Comparison of ENCODE assay signal across 18 cellular contexts in the genomic region with DNA sequence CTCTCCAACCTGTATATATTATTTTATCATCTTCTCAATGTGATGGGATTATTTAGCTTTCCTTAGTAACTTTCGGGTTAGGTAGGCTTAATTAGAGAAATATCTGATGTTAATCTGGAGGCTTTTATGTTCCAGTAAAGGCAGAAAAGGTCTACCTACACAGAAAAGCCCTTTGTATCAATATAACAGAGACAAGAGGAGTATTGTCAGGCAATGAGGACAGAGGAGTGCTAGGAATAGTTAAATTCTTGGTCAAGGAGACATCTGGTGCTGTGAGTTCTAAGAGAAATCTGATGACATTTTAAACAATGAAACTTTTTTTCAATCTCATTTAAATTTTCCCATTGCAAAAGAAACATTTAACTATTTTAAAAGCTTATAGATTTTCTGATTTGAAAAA. TPM values are rescaled to one million over a fixed set of nuclear protein-coding genes. Genes with fewer than 3 reads are reported as not detected.
DNase-seq lines count a peak whose midpoint lies in the region; ATAC-seq and TF ChIP-seq lines count a peak whose summit lies in the region.
"Had no signal": no experiment of that assay in that cellular context is flagged by ENCODE, and none has a peak within 500 bp of the region (broad histone marks: within the 10 kb centered on the region; RNA-seq: fewer than 3 reads in every experiment).

No MANE protein-coding gene starts in this region.

- H3K79me2 ChIP-seq in neural progenitor cell (ENCODE audit: low read depth) = no peaks in the 10 kb centered on the region

- H3K27me3 Mint-ChIP-seq in neural progenitor cell (ENCODE audit: insufficient read depth, low read depth) = no peaks in the 10 kb centered on the region
- H3K27me3 Mint-ChIP-seq in CD4-positive, alpha-beta T cell = no peaks in the 10 kb centered on the region
- no peaks in the 10 kb centered on the region for H3K27me3 Mint-ChIP-seq in CD8-positive, alpha-beta memory T cell
- H3K27me3 Mint-ChIP-seq: CD4-positive, CD25-positive, alpha-beta regulatory T cell had no signal

- DNase-seq in COLO829 (ENCODE audit: low spot score) (peak; percentile 73), neural progenitor cell (ENCODE audit: low spot score) (no peak), NCI-H82 (lab: John Stamatoyannopoulos, UW) (no peak), NCI-H1694 treated with DMSO at 0.1 percent for 48 hours (lab: John Stamatoyannopoulos, UW) (no peak)
- DNase-seq in CD4-positive, alpha-beta T cell = no peak
- no peak for DNase-seq in CD8-positive, alpha-beta memory T cell
- DNase-seq: ACHN; CD4-positive, CD25-positive, alpha-beta regulatory T cell; COR-L47; DMS153; DMS79 treated with DMSO at 0.1 percent for 48 hours; EL; HCEC 1CT; HFFc6 had no signal

- H2AFZ ChIP-seq in neural progenitor cell (replicated peaks) = no peak overlapping the region

- POLR2A ChIA-PET in CD4-positive, alpha-beta T cell (lab: Charles Lee) = no interaction called here
- POLR2A ChIA-PET in CD8-positive, alpha-beta memory T cell (lab: Charles Lee) = no interaction called here

- H3K4me3 ChIP-seq in HUES64 (ENCODE audit: low read length) (no peak overlapping the region), iPS-20b (ENCODE audit: low read length) (0 out of 2 replicates have a peak overlapping the region, but pooled peaks have one; percentile 22), neural progenitor cell (no peak overlapping the region)
- H3K4me3 ChIP-seq in CD8-positive, alpha-beta memory T cell (ENCODE audit: low read length) = no peak overlapping the region
- H3K4me3 ChIP-seq: BLaER1 treated with 17β-estradiol and CSF1 and Interleukin-3, amounts not matched to agents 10 nM and 100 nM had no signal

- no peak overlapping the region for H3K27ac Mint-ChIP-seq in neural progenitor cell
- no peak overlapping the region for H3K27ac Mint-ChIP-seq in CD4-positive, alpha-beta T cell
- H3K27ac Mint-ChIP-seq in CD8-positive, alpha-beta memory T cell = peak overlapping the region in 2 of 8 donors; percentile 19 to 26
- H3K27ac Mint-ChIP-seq: CD4-positive, CD25-positive, alpha-beta regulatory T cell; HFFc6 had no signal

- no peaks in the 10 kb centered on the region for H4K20me1 ChIP-seq in neural progenitor cell (ENCODE audit: low read depth)
- H4K20me1 ChIP-seq: BLaER1 treated with 17β-estradiol and CSF1 and Interleukin-3, amounts not matched to agents 10 nM and 100 nM had no signal

- no peak overlapping the region for H3K9ac ChIP-seq in HUES64 (ENCODE audit: low read depth, low read length)
- H3K9ac ChIP-seq in iPS-20b (ENCODE audit: low read depth, low read length) = no peak overlapping the region
- no peak overlapping the region for H3K9ac ChIP-seq in neural progenitor cell
- H3K9ac ChIP-seq: BLaER1 treated with 17β-estradiol and CSF1 and Interleukin-3, amounts not matched to agents 10 nM and 100 nM had no signal

- H3K4me2 ChIP-seq in neural progenitor cell = peak overlapping the region; percentile 37
- H3K4me2 ChIP-seq: BLaER1 treated with 17β-estradiol and CSF1 and Interleukin-3, amounts not matched to agents 10 nM and 100 nM had no signal

- CTCF ChIA-PET in CD4-positive, alpha-beta T cell (lab: Charles Lee) = interaction anchor here (1.5 kb wide), 1 partner anchor 9 kb away, joined by 4 read pairs; no protein-coding TSS in a partner anchor
- CTCF ChIA-PET in CD8-positive, alpha-beta memory T cell (lab: Charles Lee) = no interaction called here

- no peak for ATAC-seq in CD4-positive, alpha-beta T cell (ENCODE audit: poor library complexity)

- no peaks in the 10 kb centered on the region for H3K27me3 ChIP-seq in HUES64 (ENCODE audit: insufficient read depth, low read length)
- no peaks in the 10 kb centered on the region for H3K27me3 ChIP-seq in iPS-20b (ENCODE audit: insufficient read depth, low read length)
- H3K27me3 ChIP-seq in neural progenitor cell = no peaks in the 10 kb centered on the region
- no peaks in the 10 kb centered on the region for H3K27me3 ChIP-seq in CD4-positive, alpha-beta T cell (ENCODE audit: control insufficient read depth, insufficient read depth, low read length)
- H3K27me3 ChIP-seq in CD8-positive, alpha-beta memory T cell (ENCODE audit: insufficient read depth, low read length, poor library complexity, severe bottlenecking) = no peaks in the 10 kb centered on the region
- H3K27me3 ChIP-seq: BLaER1 treated with 17β-estradiol and CSF1 and Interleukin-3, amounts not matched to agents 10 nM and 100 nM had no signal

- H3K36me3 Mint-ChIP-seq in neural progenitor cell = no peaks in the 10 kb centered on the region
- H3K36me3 Mint-ChIP-seq in CD4-positive, alpha-beta T cell (ENCODE audit: low read depth) = peaks cover 66% of the 10 kb centered on the region
- H3K36me3 Mint-ChIP-seq in CD8-positive, alpha-beta memory T cell = peaks cover 22 to 50% (median 25%) of the 10 kb centered on the region in 3 donors

- no peaks in the 10 kb centered on the region for H3K9me3 Mint-ChIP-seq in neural progenitor cell
- no peaks in the 10 kb centered on the region for H3K9me3 Mint-ChIP-seq in CD4-positive, alpha-beta T cell
- H3K9me3 Mint-ChIP-seq in CD8-positive, alpha-beta memory T cell = no peaks in the 10 kb centered on the region
- H3K9me3 Mint-ChIP-seq: CD4-positive, CD25-positive, alpha-beta regulatory T cell; HFFc6 had no signal

- H3K27ac ChIP-seq in HUES64 (ENCODE audit: low read depth, low read length) = peak overlapping the region; percentile 78; the same call in 1 of the 2 replicates
- H3K27ac ChIP-seq in iPS-20b (ENCODE audit: low read length) = no peak overlapping the region
- H3K27ac ChIP-seq in neural progenitor cell = no peak overlapping the region
- H3K27ac ChIP-seq in CD4-positive, alpha-beta T cell (ENCODE audit: low read depth, low read length) = no peak overlapping the region
- H3K27ac ChIP-seq in CD8-positive, alpha-beta memory T cell (ENCODE audit: low read depth, low read length) = no peak overlapping the region
- H3K27ac ChIP-seq: BLaER1 treated with 17β-estradiol and CSF1 and Interleukin-3, amounts not matched to agents 10 nM and 100 nM had no signal

- peaks cover 6% of the 10 kb centered on the region for H3K4me1 Mint-ChIP-seq in neural progenitor cell
- H3K4me1 Mint-ChIP-seq in CD4-positive, alpha-beta T cell (ENCODE audit: low read depth) = peaks cover 4% of the 10 kb centered on the region
- peaks cover 2 to 6% (median 5%) of the 10 kb centered on the region in 3 donors for H3K4me1 Mint-ChIP-seq in CD8-positive, alpha-beta memory T cell

- H3K4me1 ChIP-seq in HUES64 (ENCODE audit: insufficient read depth, low read length) (peaks cover 25% of the 10 kb centered on the region), iPS-20b (ENCODE audit: insufficient read depth, low read length) (peaks cover 23% of the 10 kb centered on the region; the same call in 1 of the 2 replicates), neural progenitor cell (peaks cover 35% of the 10 kb centered on the region)
- no peaks in the 10 kb centered on the region for H3K4me1 ChIP-seq in CD8-positive, alpha-beta memory T cell (ENCODE audit: insufficient read depth, low read length)
- H3K4me1 ChIP-seq: BLaER1 treated with 17β-estradiol and CSF1 and Interleukin-3, amounts not matched to agents 10 nM and 100 nM had no signal

- 36% methylated on average over 1 of the region's 1 CpG for whole genome bisulfite sequencing in HUES64

- H3F3A ChIP-seq in neural progenitor cell (ENCODE audit: low read depth) = peaks cover 15% of the 10 kb centered on the region

- no peak overlapping the region for H3K4me3 Mint-ChIP-seq in neural progenitor cell
- no peak overlapping the region for H3K4me3 Mint-ChIP-seq in CD4-positive, alpha-beta T cell
- no peak overlapping the region for H3K4me3 Mint-ChIP-seq in CD8-positive, alpha-beta memory T cell
- H3K4me3 Mint-ChIP-seq: CD4-positive, CD25-positive, alpha-beta regulatory T cell; HFFc6 had no signal

- no peak for TF ChIP-seq CTCF in neural progenitor cell (IDR thresholded peaks at IDR 0.05)
- no peak for TF ChIP-seq CTCF in CD4-positive, alpha-beta T cell (IDR thresholded peaks at IDR 0.05)

- no peaks in the 10 kb centered on the region for H3K36me3 ChIP-seq in HUES64 (ENCODE audit: insufficient read depth, low read length)
- no peaks in the 10 kb centered on the region for H3K36me3 ChIP-seq in iPS-20b (ENCODE audit: insufficient read depth, low read depth, low read length)
- H3K36me3 ChIP-seq in neural progenitor cell = no peaks in the 10 kb centered on the region
- H3K36me3 ChIP-seq in CD8-positive, alpha-beta memory T cell (ENCODE audit: insufficient read depth, low read length) = peaks cover 3% of the 10 kb centered on the region
- H3K36me3 ChIP-seq: BLaER1 treated with 17β-estradiol and CSF1 and Interleukin-3, amounts not matched to agents 10 nM and 100 nM had no signal

- H3K9me3 ChIP-seq in HUES64 (ENCODE audit: insufficient read depth, low read depth, low read length) = no peaks in the 10 kb centered on the region
- H3K9me3 ChIP-seq in iPS-20b (ENCODE audit: insufficient read depth, low read depth, low read length) = no peaks in the 10 kb centered on the region
- H3K9me3 ChIP-seq in neural progenitor cell (ENCODE audit: low read depth) = no peaks in the 10 kb centered on the region
- no peaks in the 10 kb centered on the region for H3K9me3 ChIP-seq in CD4-positive, alpha-beta T cell (ENCODE audit: control insufficient read depth, low read length)
- H3K9me3 ChIP-seq in CD8-positive, alpha-beta memory T cell (ENCODE audit: low read length) = no peaks in the 10 kb centered on the region
- H3K9me3 ChIP-seq: BLaER1 treated with 17β-estradiol and CSF1 and Interleukin-3, amounts not matched to agents 10 nM and 100 nM had no signal

- intact Hi-C loops in CD4-positive, alpha-beta T cell (cut with DNase I, micrococcal nuclease) = no loop called here

RNA-seq across cellular contexts. Expression of a gene that starts 36.1 kb away (rescaled TPM):
- polyA plus RNA-seq in HUES64 (2013, experiment 1 of 2) = 3.3 TPM
- 2.9 TPM for polyA plus RNA-seq in HUES64 (2013, experiment 2 of 2)
- total RNA-seq in neural progenitor cell (ENCODE audit: low replicate concordance) = 0.12 and 0.49 TPM in 2 replicates
- total RNA-seq in CD4-positive, alpha-beta T cell = 10 to 100 TPM; 15.5 to 16.7 TPM
- total RNA-seq in CD8-positive, alpha-beta memory T cell = 10 to 100 TPM; 14.6 to 15.4 TPM
- polyA plus RNA-seq in CD8-positive, alpha-beta memory T cell = 71.7 TPM
- total RNA-seq: H4 had no signal

Comparison
In these comparisons a context has a peak if more than half of its experiments do, and no peak if none do; other contexts are left out.
1. RNA of a gene that starts 36.1 kb away (total RNA-seq): 15.5 to 16.7 TPM in CD4-positive, alpha-beta T cell and 14.6 to 15.4 TPM in CD8-positive, alpha-beta memory T cell; 0.12 to 0.49 TPM in neural progenitor cell; every median in the first group is over 10 times any median in the second.